23 cellular contexts compared by ENCODE assay signal in the genomic region with DNA sequence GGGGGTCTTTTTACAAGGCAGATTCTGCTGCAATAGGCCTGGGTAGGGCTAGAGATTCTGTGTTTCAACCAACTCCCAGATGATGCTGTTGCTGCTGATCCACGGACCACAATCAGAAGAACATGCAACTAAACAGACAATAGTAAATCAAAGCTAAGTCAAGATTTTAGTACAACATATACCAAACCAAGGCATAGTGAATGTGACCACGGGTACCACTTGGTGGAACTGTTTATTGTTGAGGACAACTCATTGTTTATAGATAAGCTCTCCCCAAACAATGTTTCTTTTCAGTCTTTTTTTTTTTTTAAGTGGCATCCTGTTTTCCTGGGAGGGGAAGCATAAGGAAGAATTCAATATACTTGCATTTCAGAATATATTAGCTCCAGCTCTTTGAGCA.
"Had no signal": no experiment of that assay in that cellular context is flagged by ENCODE, and none has a peak within 500 bp of the region (broad histone marks: within the 10 kb centered on the region; RNA-seq: fewer than 3 reads in every experiment).

No MANE protein-coding gene starts in this region.

- H3K9me3 ChIP-seq: adrenal gland, colonic mucosa, spleen, thyroid gland had no signal

- H3K4me3 ChIP-seq: adrenal gland, colonic mucosa, thyroid gland had no signal

- ATAC-seq: activated CD4-positive, alpha-beta T cell treated with anti-CD3 and anti-CD28 coated beads for 36 hours; activated T-cell treated with anti-CD3 and anti-CD28 coated beads, Interleukin-2, amount 50 U/mL, for 4 hours; left ventricle myocardium superior had no signal

- H3K36me3 ChIP-seq: adrenal gland, colonic mucosa, spleen, thyroid gland had no signal

- H3K27ac Mint-ChIP-seq: activated B cell treated with CpG ODN at 0.5 μM for 24 hours; activated CD4-positive, alpha-beta T cell treated with anti-CD3 and anti-CD28 coated beads for 36 hours; activated naive CD8-positive, alpha-beta T cell; activated T-helper 2 cell treated with anti-CD3 and anti-CD28 coated beads, Interferon-gamma antibody, Interleukin-2, Interleukin-4, amounts not matched to agents 10 μg/mL and 5 μg/mL and 100 μg/mL, durations not matched to agents 14 hours and 24 hours and 36 hours; immature natural killer cell; progenitor cell of endocrine pancreas had no signal

- H3K27me3 Mint-ChIP-seq: activated B cell treated with CpG ODN at 0.5 μM for 24 hours; activated CD4-positive, alpha-beta T cell treated with anti-CD3 and anti-CD28 coated beads for 36 hours; activated naive CD8-positive, alpha-beta T cell; central memory CD8-positive, alpha-beta T cell; progenitor cell of endocrine pancreas had no signal

- DNase-seq: activated B cell treated with CpG ODN at 0.5 μM for 24 hours; activated CD4-positive, alpha-beta T cell treated with anti-CD3 and anti-CD28 coated beads for 36 hours; activated CD4-positive, alpha-beta T cell treated with anti-CD3 and anti-CD28 coated beads, Interleukin-2, amount 50 U/mL, for 4 hours; activated CD8-positive, alpha-beta memory T cell treated with anti-CD3 and anti-CD28 coated beads for 24 hours; activated CD8-positive, alpha-beta memory T cell treated with anti-CD3 and anti-CD28 coated beads, Interleukin-2, amount 50 U/mL, for 4 hours; activated naive CD4-positive, alpha-beta T cell; activated T-cell treated with anti-CD3 and anti-CD28 coated beads, Interleukin-2, amount 50 U/mL, for 4 hours; adrenal gland; colonic mucosa; immature natural killer cell; left ventricle myocardium superior; mammary epithelial cell; midbrain; spleen; stimulated activated CD4-positive, alpha-beta T cell treated with anti-CD3 and anti-CD28 coated beads, Interleukin-4, amount 100 ng/mL, for 1 hour; stimulated activated naive CD4-positive, alpha-beta T cell; T-helper 9 cell; thyroid gland had no signal

- H3K27ac ChIP-seq: adrenal gland, colonic mucosa, thyroid gland had no signal

- H3K36me3 Mint-ChIP-seq: activated naive CD8-positive, alpha-beta T cell; immature natural killer cell had no signal

- H3K27me3 ChIP-seq: adrenal gland, colonic mucosa, spleen, thyroid gland had no signal

- H3K9me3 Mint-ChIP-seq: activated B cell treated with CpG ODN at 0.5 μM for 24 hours; activated T-cell treated with anti-CD3 and anti-CD28 coated beads, Interleukin-2, amount 50 U/mL, for 4 hours; activated T-helper 2 cell treated with anti-CD3 and anti-CD28 coated beads, Interferon-gamma antibody, Interleukin-2, Interleukin-4, amounts not matched to agents 10 μg/mL and 5 μg/mL and 100 μg/mL, durations not matched to agents 14 hours and 24 hours and 36 hours; central memory CD8-positive, alpha-beta T cell; immature natural killer cell; nephron had no signal

- H3K4me3 Mint-ChIP-seq: activated B cell treated with CpG ODN at 0.5 μM for 24 hours; activated CD4-positive, alpha-beta T cell treated with anti-CD3 and anti-CD28 coated beads for 36 hours; activated naive CD8-positive, alpha-beta T cell; activated T-cell treated with anti-CD3 and anti-CD28 coated beads, Interleukin-2, amount 50 U/mL, for 4 hours; central memory CD8-positive, alpha-beta T cell; immature natural killer cell; nephron had no signal

- H3K4me1 ChIP-seq: colonic mucosa, thyroid gland had no signal
